In genomic region chr21:33278736-33279135, GRCh38 we compare ENCODE assay signal across 20 cellular contexts. TPM values are rescaled to one million over a fixed set of nuclear protein-coding genes. Genes with fewer than 3 reads are reported as not detected.
A peak's percentile ranks its signal among the peaks of the same experiment; 100 is the strongest.
DNase-seq lines count a peak whose midpoint lies in the region; ATAC-seq and TF ChIP-seq lines count a peak whose summit lies in the region.
"Had no signal": no experiment of that assay in that cellular context is flagged by ENCODE, and none has a peak within 500 bp of the region (broad histone marks: within the 10 kb centered on the region; RNA-seq: fewer than 3 reads in every experiment).

No MANE protein-coding gene starts in this region.

- ATAC-seq in esophagus mucosa (peak; percentile 28), foreskin keratinocyte (peak; percentile 81), left cardiac atrium (no peak), HG02678 (IDR thresholded peaks at IDR 0.05; ENCODE audit: unreplicated experiment) (no peak)

- H3K27ac ChIP-seq in foreskin keratinocyte: no peak overlapping the region
- H3K27ac ChIP-seq: PC-9 had no signal

- H3K4me1 ChIP-seq in foreskin keratinocyte: peaks cover 10% of the 10 kb centered on the region
- H3K4me1 ChIP-seq: BE2C had no signal

- intact Hi-C loops in left cardiac atrium (cut with DNase I): no loop called here

- H3K27me3 ChIP-seq in foreskin keratinocyte: no peaks in the 10 kb centered on the region
- H3K27me3 ChIP-seq: BE2C had no signal

- no peak for TF ChIP-seq CTCF in foreskin keratinocyte (conservative IDR thresholded peaks at IDR 0.05)

- DNase-seq in EH (ENCODE audit: low read depth): peak; percentile 34
- peak; percentile 29 for DNase-seq in RPMI7951 (ENCODE audit: low read depth)
- DNase-seq in foreskin keratinocyte: peak; percentile 46 to 77
- DNase-seq in middle frontal gyrus (ENCODE audit: extremely low spot score, low spot score): no peak
- no peak for DNase-seq in cortex of kidney (lab: John Stamatoyannopoulos, UW)
- no peak for DNase-seq in left cardiac atrium
- DNase-seq: BE2C; CD4-positive, CD25-positive, alpha-beta regulatory T cell; COR-L47; DMS 273 treated with DMSO at 0.1 percent for 48 hours; GOT3; MM.1S; NCI-H1092; NCI-H146; NCI-H2029 treated with DMSO at 0.1 percent for 48 hours; NCI-H2171; NCI-H526; PC-9 had no signal

RNA-seq across cellular contexts. Expression of gene IL10RB, which starts 12.6 kb away (rescaled TPM):
- 40.7 and 60.6 TPM in 2 replicates for total RNA-seq in RPMI7951 (2014; rRNA removed; shearing (Covaris generic))
- total RNA-seq in esophagus mucosa (27.5 TPM), foreskin keratinocyte (26.0 and 26.6 TPM in 2 replicates), left cardiac atrium (10 to 100 TPM; 14.9 to 16.7 TPM)
- polyA plus RNA-seq in foreskin keratinocyte: 20.8 and 23.3 TPM in 2 replicates

RNA-seq across cellular contexts. Expression of gene IFNAR1, which starts 46.0 kb away (rescaled TPM):
- total RNA-seq in RPMI7951 (2014; rRNA removed; shearing (Covaris generic)): 16.7 and 19.3 TPM in 2 replicates
- 15.5 TPM for total RNA-seq in esophagus mucosa
- 17.8 and 18.6 TPM in 2 replicates for total RNA-seq in foreskin keratinocyte
- polyA plus RNA-seq in foreskin keratinocyte: 8.3 and 8.4 TPM in 2 replicates
- 10 to 100 TPM; 30.7 to 33.1 TPM for total RNA-seq in left cardiac atrium

RNA-seq across cellular contexts. Expression of gene IFNAR2, which starts 49.0 kb away (rescaled TPM):
- total RNA-seq in RPMI7951 (2014; rRNA removed; shearing (Covaris generic)): 2.4 and 4.9 TPM in 2 replicates
- total RNA-seq in esophagus mucosa: 7.7 TPM
- 8.4 and 10.9 TPM in 2 replicates for total RNA-seq in foreskin keratinocyte
- polyA plus RNA-seq in foreskin keratinocyte: 11.3 and 11.8 TPM in 2 replicates
- total RNA-seq in left cardiac atrium: 10 to 100 TPM; 14.6 to 26.8 TPM

Comparison
In these comparisons a context has a peak if more than half of its experiments do, and no peak if none do; other contexts are left out.
1. DNase-seq: peak in EH (single experiment), RPMI7951 (single experiment) and foreskin keratinocyte (2 of 2); none in middle frontal gyrus (single experiment), cortex of kidney (single experiment) and left cardiac atrium (single experiment).
2. ATAC-seq: peak in esophagus mucosa (single experiment) and foreskin keratinocyte (single experiment); none in left cardiac atrium (0 of 2) and HG02678 (single experiment).